Comparison of ENCODE assay signal across 34 cellular contexts in the genomic region with DNA sequence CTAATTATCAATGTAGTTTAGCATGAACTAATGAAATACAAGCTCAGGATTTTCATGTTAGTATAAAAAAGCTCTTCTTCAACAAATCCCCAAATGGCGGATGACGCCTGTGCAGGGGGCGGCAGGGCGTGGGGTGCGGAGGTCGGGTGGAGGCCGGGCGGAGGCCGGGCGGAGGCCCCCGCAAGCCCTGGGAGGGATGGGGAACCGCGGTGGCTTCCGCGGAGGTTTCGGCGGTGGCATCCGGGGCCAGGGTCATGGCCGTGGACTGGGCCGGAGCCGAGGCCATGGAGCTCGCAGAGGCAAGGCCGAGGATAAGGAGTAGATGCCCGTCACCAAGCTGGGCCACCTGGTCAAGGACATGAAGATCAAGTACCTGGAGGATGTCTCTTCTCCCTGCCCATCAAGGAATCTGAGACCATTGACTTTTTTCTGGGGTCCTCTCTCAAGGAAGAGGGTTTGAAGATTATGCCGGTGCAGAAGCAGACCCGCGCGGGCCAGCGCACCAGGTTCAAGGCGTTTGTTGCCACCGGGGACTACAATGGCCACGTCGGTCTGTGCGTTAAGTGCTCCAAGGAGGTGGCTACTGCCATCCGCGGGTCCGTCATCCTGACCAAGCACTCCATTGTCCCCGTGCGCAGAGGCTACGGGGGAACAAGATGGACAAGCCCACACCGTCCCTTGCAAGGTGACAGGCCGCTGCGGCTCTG.
"Had no signal": no experiment of that assay in that cellular context is flagged by ENCODE, and none has a peak within 500 bp of the region (broad histone marks: within the 10 kb centered on the region; RNA-seq: fewer than 3 reads in every experiment).

No MANE protein-coding gene starts in this region.

- H3K4me1 ChIP-seq: adrenal gland, body of pancreas, breast epithelium had no signal

- H3K36me3 Mint-ChIP-seq: activated CD4-positive, alpha-beta memory T cell treated with anti-CD3 and anti-CD28 coated beads for 36 hours; activated naive CD4-positive, alpha-beta T cell treated with anti-CD3 and anti-CD28 coated beads, Interleukin-2, amount 50 U/mL, for 72 hours; activated naive CD8-positive, alpha-beta T cell treated with anti-CD3 and anti-CD28 coated beads for 36 hours had no signal

- H3K27me3 ChIP-seq: adrenal gland, body of pancreas, brain microvascular endothelial cell, breast epithelium had no signal

- DNase-seq: activated B cell treated with CpG ODN at 0.5 μM for 24 hours; activated CD4-positive, alpha-beta memory T cell treated with anti-CD3 and anti-CD28 coated beads for 36 hours; activated CD4-positive, alpha-beta T cell treated with anti-CD3 and anti-CD28 coated beads for 48 hours; activated CD4-positive, alpha-beta T cell treated with anti-CD3 and anti-CD28 coated beads, Interleukin-2, amount 50 U/mL, for 1 hour; activated CD4-positive, alpha-beta T cell treated with anti-CD3 and anti-CD28 coated beads, Interleukin-2, amount 50 U/mL, for 4 hours; activated CD4-positive, CD25-positive, alpha-beta regulatory T cell treated with anti-CD3 and anti-CD28 coated beads, Interleukin-2, amount 50 U/mL, for 72 hours; activated CD8-positive, alpha-beta memory T cell treated with anti-CD3 and anti-CD28 coated beads, Interleukin-2, amount 50 U/mL, for 4 hours; activated CD8-positive, alpha-beta T cell treated with anti-CD3 and anti-CD28 coated beads for 36 hours; activated effector memory CD4-positive, alpha-beta T cell treated with anti-CD3 and anti-CD28 coated beads, Interleukin-2, amount 50 U/mL, for 16 hours; activated gamma-delta T cell treated with Interleukin-2 at 50 U/mL for 16 hours; activated naive CD4-positive, alpha-beta T cell; activated naive CD4-positive, alpha-beta T cell treated with anti-CD3 and anti-CD28 coated beads for 36 hours; activated naive CD4-positive, alpha-beta T cell treated with anti-CD3 and anti-CD28 coated beads, Interleukin-2, amount 50 U/mL, for 16 hours; activated naive CD8-positive, alpha-beta T cell treated with anti-CD3 and anti-CD28 coated beads for 36 hours; activated T-cell treated with anti-CD3 and anti-CD28 coated beads for 4 hours; activated T-cell treated with anti-CD3 and anti-CD28 coated beads, Interleukin-2, amount 50 U/mL, for 1 hour; activated T-cell treated with anti-CD3 and anti-CD28 coated beads, Interleukin-2, amount 50 U/mL, for 4 hours; activated T-cell treated with anti-CD3 and anti-CD28 coated beads, Interleukin-2, amount 50 U/mL, for 72 hours; adrenal gland; amniotic stem cell; aorta; body of pancreas; brain microvascular endothelial cell; central memory CD4-positive, alpha-beta T cell; T-helper 1 cell; T-helper 2 cell; T-helper 9 cell had no signal

- H3K27ac Mint-ChIP-seq: activated B cell treated with CpG ODN at 0.5 μM for 24 hours; activated CD4-positive, alpha-beta memory T cell treated with anti-CD3 and anti-CD28 coated beads for 36 hours; activated CD8-positive, alpha-beta T cell treated with anti-CD3 and anti-CD28 coated beads for 36 hours; activated naive CD4-positive, alpha-beta T cell treated with anti-CD3 and anti-CD28 coated beads for 36 hours; activated naive CD4-positive, alpha-beta T cell treated with anti-CD3 and anti-CD28 coated beads, Interleukin-2, amount 50 U/mL, for 72 hours; activated naive CD8-positive, alpha-beta T cell treated with anti-CD3 and anti-CD28 coated beads for 36 hours; activated T-cell treated with anti-CD3 and anti-CD28 coated beads, Interleukin-2, amount 50 U/mL, for 72 hours; activated T-helper 1 cell treated with anti-CD3 and anti-CD28 coated beads, Interleukin-12 subunit alpha, Interleukin-12 subunit beta, Interleukin-2, Interleukin-4 antibody, amounts not matched to agents 30 ng/mL and 10 ng/mL and 1 ng/mL, durations not matched to agents 14 hours and 24 hours and 36 hours; activated T-helper 17 cell treated with anti-CD3 and anti-CD28 coated beads, Interleukin-2, amount 50 U/mL, for 72 hours; T-helper 1 cell treated with Interleukin-12 subunit alpha and Interleukin-12 subunit beta and Interleukin-4 antibody, amounts not matched to agents 30 μg/mL and 1 μg/mL, for 36 hours; T-helper 2 cell treated with Interferon-gamma antibody and Interleukin-4, amounts not matched to agents 5 μg/mL and 100 μg/mL, for 36 hours had no signal

- H3K9me3 Mint-ChIP-seq: activated B cell treated with CpG ODN at 0.5 μM for 24 hours; activated CD4-positive, alpha-beta memory T cell treated with anti-CD3 and anti-CD28 coated beads for 36 hours; activated CD8-positive, alpha-beta T cell treated with anti-CD3 and anti-CD28 coated beads for 36 hours; activated naive CD4-positive, alpha-beta T cell treated with anti-CD3 and anti-CD28 coated beads for 36 hours; activated naive CD4-positive, alpha-beta T cell treated with anti-CD3 and anti-CD28 coated beads, Interleukin-2, amount 50 U/mL, for 72 hours; activated naive CD8-positive, alpha-beta T cell treated with anti-CD3 and anti-CD28 coated beads for 36 hours; activated T-cell treated with anti-CD3 and anti-CD28 coated beads, Interleukin-2, amount 50 U/mL, for 4 hours; activated T-cell treated with anti-CD3 and anti-CD28 coated beads, Interleukin-2, amount 50 U/mL, for 72 hours; activated T-helper 1 cell treated with anti-CD3 and anti-CD28 coated beads, Interleukin-12 subunit alpha, Interleukin-12 subunit beta, Interleukin-2, Interleukin-4 antibody, amounts not matched to agents 30 ng/mL and 10 ng/mL and 1 ng/mL, durations not matched to agents 14 hours and 24 hours and 36 hours; activated T-helper 17 cell treated with anti-CD3 and anti-CD28 coated beads, Interleukin-2, amount 50 U/mL, for 72 hours; T-helper 1 cell treated with Interleukin-12 subunit alpha and Interleukin-12 subunit beta and Interleukin-4 antibody, amounts not matched to agents 30 μg/mL and 1 μg/mL, for 36 hours; T-helper 2 cell treated with Interferon-gamma antibody and Interleukin-4, amounts not matched to agents 5 μg/mL and 100 μg/mL, for 36 hours had no signal

- H3K4me3 Mint-ChIP-seq: activated B cell treated with CpG ODN at 0.5 μM for 24 hours; activated CD4-positive, alpha-beta memory T cell treated with anti-CD3 and anti-CD28 coated beads for 36 hours; activated CD8-positive, alpha-beta T cell treated with anti-CD3 and anti-CD28 coated beads for 36 hours; activated naive CD4-positive, alpha-beta T cell treated with anti-CD3 and anti-CD28 coated beads for 36 hours; activated naive CD8-positive, alpha-beta T cell treated with anti-CD3 and anti-CD28 coated beads for 36 hours; activated T-cell treated with anti-CD3 and anti-CD28 coated beads, Interleukin-2, amount 50 U/mL, for 4 hours; activated T-cell treated with anti-CD3 and anti-CD28 coated beads, Interleukin-2, amount 50 U/mL, for 72 hours; activated T-helper 1 cell treated with anti-CD3 and anti-CD28 coated beads, Interleukin-12 subunit alpha, Interleukin-12 subunit beta, Interleukin-2, Interleukin-4 antibody, amounts not matched to agents 30 ng/mL and 10 ng/mL and 1 ng/mL, durations not matched to agents 14 hours and 24 hours and 36 hours; activated T-helper 17 cell treated with anti-CD3 and anti-CD28 coated beads, Interleukin-2, amount 50 U/mL, for 72 hours; T-helper 1 cell treated with Interleukin-12 subunit alpha and Interleukin-12 subunit beta and Interleukin-4 antibody, amounts not matched to agents 30 μg/mL and 1 μg/mL, for 36 hours; T-helper 2 cell treated with Interferon-gamma antibody and Interleukin-4, amounts not matched to agents 5 μg/mL and 100 μg/mL, for 36 hours had no signal

- H3K27ac ChIP-seq: adrenal gland, body of pancreas, brain microvascular endothelial cell, breast epithelium, VCaP had no signal

- H3K9me3 ChIP-seq: adrenal gland, body of pancreas, breast epithelium had no signal

- H3K36me3 ChIP-seq: adrenal gland, brain microvascular endothelial cell, breast epithelium had no signal

- H3K4me3 ChIP-seq: adrenal gland, body of pancreas, breast epithelium had no signal

- ATAC-seq: activated CD8-positive, alpha-beta T cell treated with anti-CD3 and anti-CD28 coated beads for 36 hours; activated naive CD4-positive, alpha-beta T cell treated with anti-CD3 and anti-CD28 coated beads, Interleukin-2, amount 50 U/mL, for 72 hours; activated T-cell treated with anti-CD3 and anti-CD28 coated beads, Interleukin-2, amount 50 U/mL, for 4 hours; activated T-cell treated with anti-CD3 and anti-CD28 coated beads, Interleukin-2, amount 50 U/mL, for 72 hours; activated T-helper 17 cell treated with anti-CD3 and anti-CD28 coated beads, Interleukin-2, amount 50 U/mL, for 72 hours; body of pancreas had no signal
